8 cellular contexts compared by ENCODE assay signal in the genomic region with DNA sequence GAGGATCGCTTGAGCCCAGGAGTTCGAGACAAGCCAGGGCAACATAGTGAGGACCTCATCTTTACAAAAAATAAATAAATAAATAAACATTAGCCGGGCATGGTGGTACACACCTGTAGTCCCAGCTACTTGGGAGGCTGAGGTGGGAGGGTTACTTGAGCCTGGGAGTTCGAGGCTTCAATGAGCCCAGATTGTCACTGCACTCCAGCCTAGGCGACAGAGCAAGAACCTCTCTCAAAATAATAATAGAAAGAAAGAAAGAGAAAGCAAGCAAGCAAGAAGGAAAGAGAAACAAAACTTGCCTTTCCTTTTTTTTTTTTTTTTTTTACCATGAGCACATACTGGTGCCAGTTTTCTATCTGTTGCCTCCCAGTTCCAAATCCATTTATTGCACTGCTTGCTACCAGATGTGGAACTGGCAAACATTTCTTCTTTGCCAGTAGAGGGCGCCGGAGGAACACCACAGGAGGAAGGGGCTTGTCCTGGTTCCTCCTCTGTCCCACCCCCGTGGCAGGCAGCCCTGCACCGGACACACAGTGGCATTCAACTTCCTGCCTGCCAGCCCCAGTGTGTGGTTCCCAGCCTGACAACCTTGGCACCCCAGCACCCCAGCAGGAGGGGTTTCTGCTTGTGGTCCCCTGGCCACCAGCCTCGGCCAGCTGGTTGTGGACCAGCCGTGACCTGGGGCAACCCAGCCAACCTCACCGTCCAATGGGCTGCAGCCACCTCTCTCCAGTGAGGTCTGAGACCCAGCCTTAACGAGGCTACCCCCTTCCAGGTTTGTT. TPM values are rescaled to one million over a fixed set of nuclear protein-coding genes. Genes with fewer than 3 reads are reported as not detected.
DNase-seq lines count a peak whose midpoint lies in the region; ATAC-seq, FAIRE-seq and TF ChIP-seq lines count a peak whose summit lies in the region.
"Not testable (repeated sequence)": the region's sequence is repeated elsewhere in the genome, so short reads cannot be mapped to it uniquely, and the experiment has no call there.

No MANE protein-coding gene starts in this region.

- not testable (repeated sequence) for H3K9me2 ChIP-seq in OCI-LY1 (ENCODE audit: low read depth, low read length)

- H3K4me1 Mint-ChIP-seq in activated CD4-positive, alpha-beta T cell treated with anti-CD3 and anti-CD28 coated beads, Interleukin-2, amount 10 ng/mL, durations not matched to agents 24 days and 14 days; astrocyte (ENCODE audit: low read depth, unreplicated experiment): not testable (repeated sequence)

- peak overlapping the region; percentile 63 for H3K4me3 Mint-ChIP-seq in activated CD4-positive, alpha-beta T cell treated with anti-CD3 and anti-CD28 coated beads, Interleukin-2, amount 10 ng/mL, durations not matched to agents 24 days and 14 days
- not testable (repeated sequence) for H3K4me3 Mint-ChIP-seq in astrocyte (ENCODE audit: unreplicated experiment)

- H3K9me3 ChIP-seq in OCI-LY1 (ENCODE audit: low read length); astrocyte (ENCODE audit: insufficient read depth, low read depth, low read length); heart right ventricle: not testable (repeated sequence)

- H3K4me1 ChIP-seq in OCI-LY1 (ENCODE audit: insufficient read depth, low read length, severe bottlenecking); astrocyte (ENCODE audit: insufficient read depth, low read length); heart right ventricle: not testable (repeated sequence)

- peak; percentile 16; the same call in 1 of the 2 replicates for TF ChIP-seq CTCF in OCI-LY1 (IDR thresholded peaks at IDR 0.05; ENCODE audit: low read length)
- peak; percentile 9 for TF ChIP-seq CTCF in astrocyte (IDR thresholded peaks at IDR 0.05; ENCODE audit: insufficient read depth, low read depth, low read length)
- TF ChIP-seq CTCF in heart right ventricle (IDR thresholded peaks at IDR 0.05), result peak in 6 of 9 donors; percentile 28 to 65 (median 50)

- not testable (repeated sequence) for H4K20me1 ChIP-seq in OCI-LY1 (ENCODE audit: insufficient read depth, low read length); astrocyte (ENCODE audit: insufficient read depth, low read length)

- peak; percentile 80 for DNase-seq in GM04504 (ENCODE audit: low read depth)
- DNase-seq in activated CD4-positive, alpha-beta T cell treated with anti-CD3 and anti-CD28 coated beads, Interleukin-2, amount 10 ng/mL, durations not matched to agents 24 days and 14 days, result peak; percentile 56
- peak; percentile 70 for DNase-seq in astrocyte (ENCODE audit: low read depth)
- peak in 1 of 2 donors; percentile 1 for DNase-seq in heart right ventricle
- peak; percentile 85 for DNase-seq in pons (ENCODE audit: low spot score)
- peak; percentile 62 for DNase-seq in stimulated activated naive CD4-positive, alpha-beta T cell treated with Interleukin-2 at 50 U/mL for 16 hours (lab: John Stamatoyannopoulos, UW)

- not testable (repeated sequence) for H2AFZ ChIP-seq in OCI-LY1 (ENCODE audit: low read length); astrocyte (ENCODE audit: low read depth, low read length)

- not testable (repeated sequence) for H3K27me3 ChIP-seq in OCI-LY1 (ENCODE audit: insufficient read depth, low read length); astrocyte (ENCODE audit: insufficient read depth, low read length); heart right ventricle

- not testable (repeated sequence) for H3K79me2 ChIP-seq in OCI-LY1 (ENCODE audit: insufficient read depth, low read length); astrocyte (ENCODE audit: insufficient read depth, low read length)

- WGBS in heart right ventricle, 2 donors, result 66 to 68% methylated on average over 4 to 5 of the region's 13 CpGs

- not testable (repeated sequence) for H3K9me3 Mint-ChIP-seq in activated CD4-positive, alpha-beta T cell treated with anti-CD3 and anti-CD28 coated beads, Interleukin-2, amount 10 ng/mL, durations not matched to agents 24 days and 14 days; astrocyte (ENCODE audit: unreplicated experiment)

- peak; percentile 81 for ATAC-seq in HG02973 (IDR thresholded peaks at IDR 0.05; ENCODE audit: unreplicated experiment)
- ATAC-seq in heart right ventricle, result peak; percentile 91 to 96 (median 94)

- not testable (repeated sequence) for H3K27ac Mint-ChIP-seq in activated CD4-positive, alpha-beta T cell treated with anti-CD3 and anti-CD28 coated beads, Interleukin-2, amount 10 ng/mL, durations not matched to agents 24 days and 14 days; astrocyte (ENCODE audit: unreplicated experiment)

- not testable (repeated sequence) for H3K36me3 Mint-ChIP-seq in activated CD4-positive, alpha-beta T cell treated with anti-CD3 and anti-CD28 coated beads, Interleukin-2, amount 10 ng/mL, durations not matched to agents 24 days and 14 days (ENCODE audit: low read depth); astrocyte (ENCODE audit: low read depth, unreplicated experiment)

- H3K9ac ChIP-seq in OCI-LY1 (ENCODE audit: low read length); astrocyte (ENCODE audit: low read length): not testable (repeated sequence)

- not testable (repeated sequence) for H3K36me3 ChIP-seq in OCI-LY1 (ENCODE audit: insufficient read depth, low read length); astrocyte (ENCODE audit: insufficient read depth, low read length); heart right ventricle

- intact Hi-C loops in activated CD4-positive, alpha-beta T cell treated with anti-CD3 and anti-CD28 coated beads, Interleukin-2, amount 10 ng/mL, durations not matched to agents 24 days and 14 days (cut with micrococcal nuclease); heart right ventricle (cut with DNase I): not testable (repeated sequence)

- FAIRE-seq in astrocyte (lab: Jason Lieb, UNC), result not testable (repeated sequence)

- not testable (repeated sequence) for H3K27me3 Mint-ChIP-seq in activated CD4-positive, alpha-beta T cell treated with anti-CD3 and anti-CD28 coated beads, Interleukin-2, amount 10 ng/mL, durations not matched to agents 24 days and 14 days; astrocyte (ENCODE audit: low read depth, unreplicated experiment)

- not testable (repeated sequence) for H3F3A ChIP-seq in OCI-LY1 (ENCODE audit: insufficient read depth, low read length)

- H3K4me2 ChIP-seq in OCI-LY1 (ENCODE audit: low read length); astrocyte (ENCODE audit: low read length): not testable (repeated sequence)

- not testable (repeated sequence) for H3K4me3 ChIP-seq in OCI-LY1 (ENCODE audit: low read depth, low read length, poor library complexity, severe bottlenecking); astrocyte (ENCODE audit: insufficient read depth, low read depth, low read length)
- H3K4me3 ChIP-seq in heart right ventricle, result peak overlapping the region in 4 of 10 donors; percentile 27 to 36 (median 34)

- H3K27ac ChIP-seq in OCI-LY1 (ENCODE audit: low read depth, low read length, poor library complexity, severe bottlenecking); astrocyte (ENCODE audit: low read depth, low read length); heart right ventricle: not testable (repeated sequence)

RNA-seq across cellular contexts. Expression of gene ATXN2L, which starts 20.4 kb away (rescaled TPM):
- total RNA-seq in activated CD4-positive, alpha-beta T cell treated with anti-CD3 and anti-CD28 coated beads, Interleukin-2, amount 10 ng/mL, durations not matched to agents 24 days and 14 days, result 299 and 321 TPM in 2 replicates
- total RNA-seq in astrocyte, result 169 and 191 TPM in 2 replicates
- total RNA-seq in heart right ventricle, result 10 to 100 TPM; 37.4 to 66.2 (median 45.9) TPM
- 10 to 100 TPM; 36.0 to 99.9 TPM for polyA plus RNA-seq in heart right ventricle

RNA-seq across cellular contexts. Expression of gene TUFM, which starts 43.7 kb away (rescaled TPM):
- total RNA-seq in activated CD4-positive, alpha-beta T cell treated with anti-CD3 and anti-CD28 coated beads, Interleukin-2, amount 10 ng/mL, durations not matched to agents 24 days and 14 days, result 276 and 279 TPM in 2 replicates
- total RNA-seq in astrocyte, result 136 and 147 TPM in 2 replicates
- total RNA-seq in heart right ventricle, result 100 to 1,000 TPM; 193 to 250 (median 236) TPM
- polyA plus RNA-seq in heart right ventricle, result 100 to 1,000 TPM; 286 to 362 TPM

RNA-seq across cellular contexts. Expression of gene NPIPB9, which starts 50.8 kb away (rescaled TPM):
- 3.1 and 3.6 TPM in 2 replicates for total RNA-seq in activated CD4-positive, alpha-beta T cell treated with anti-CD3 and anti-CD28 coated beads, Interleukin-2, amount 10 ng/mL, durations not matched to agents 24 days and 14 days
- total RNA-seq in astrocyte (0.86 and 2.3 TPM in 2 replicates), heart right ventricle (1 to 10 TPM in 1 of 10 donors, under 1 TPM in 4, not detected in 5; 0.22 to 1.3 (median 0.59) TPM)
- polyA plus RNA-seq in heart right ventricle, result 1 to 10 TPM in 1 of 2 donors, under 1 TPM in 1; 0.10 to 1.4 TPM
